Comparison of ENCODE assay signal across 16 cellular contexts in genomic region chr3:177982034-177982433, GRCh38.
DNase-seq lines count a peak whose midpoint lies in the region; ATAC-seq and TF ChIP-seq lines count a peak whose summit lies in the region.
"Had no signal": no experiment of that assay in that cellular context is flagged by ENCODE, and none has a peak within 500 bp of the region (broad histone marks: within the 10 kb centered on the region; RNA-seq: fewer than 3 reads in every experiment).

No MANE protein-coding gene starts in this region.

- peaks cover 0 to 4% (median 0%) of the 10 kb centered on the region in 12 donors for H3K4me1 ChIP-seq in heart left ventricle
- H3K4me1 ChIP-seq: vagina had no signal

- H3K9me3 ChIP-seq in heart left ventricle: no peaks in the 10 kb centered on the region
- H3K9me3 ChIP-seq: vagina had no signal

- no peaks in the 10 kb centered on the region for H3K36me3 ChIP-seq in heart left ventricle
- H3K36me3 ChIP-seq: vagina had no signal

- intact Hi-C loops in heart left ventricle (cut with DNase I): no loop called here

- TF ChIP-seq POLR2A in heart left ventricle (IDR thresholded peaks at IDR 0.05): no peak

- WGBS in heart left ventricle, 4 donors: 88 to 92% (median 89%) methylated on average over 1 of the region's 1 CpG

- H3K4me3 ChIP-seq in choroid plexus epithelial cell (ENCODE audit: low read depth, low read length) (no peak overlapping the region), heart left ventricle (no peak overlapping the region)
- H3K4me3 ChIP-seq: PC-9, vagina had no signal

- H3K27ac ChIP-seq in heart left ventricle: no peak overlapping the region
- H3K27ac ChIP-seq: KMS-11, PC-9, vagina had no signal

- TF ChIP-seq CTCF in choroid plexus epithelial cell (conservative IDR thresholded peaks at IDR 0.05; ENCODE audit: low read depth, low read length) (no peak), heart left ventricle (IDR thresholded peaks at IDR 0.05) (no peak)

- DNase-seq in A172 (ENCODE audit: low spot score) (peak; percentile 55), choroid plexus epithelial cell (ENCODE audit: low read depth) (peak; percentile 61), heart left ventricle (no peak)
- no peak for DNase-seq in stimulated activated CD4-positive, alpha-beta T cell treated with anti-CD3 and anti-CD28 coated beads, Interleukin-4, amount 100 ng/mL, for 1 hour
- DNase-seq: activated naive CD4-positive, alpha-beta T cell treated with Interleukin-2 at 50 U/mL for 16 hours; central memory CD4-positive, alpha-beta T cell; glutamatergic neuron; kidney; NCI-H146 had no signal

- H3K27me3 ChIP-seq in heart left ventricle: no peaks in the 10 kb centered on the region
- H3K27me3 ChIP-seq: vagina had no signal

- peak; percentile 62 for ATAC-seq in GM18867 (IDR thresholded peaks at IDR 0.05; ENCODE audit: unreplicated experiment)
- ATAC-seq in HG03565 (IDR thresholded peaks at IDR 0.05; ENCODE audit: unreplicated experiment): peak; percentile 46
- no peak for ATAC-seq in GM18517 (IDR thresholded peaks at IDR 0.05; ENCODE audit: unreplicated experiment)
- ATAC-seq in heart left ventricle: no peak
- ATAC-seq in HG02571 (IDR thresholded peaks at IDR 0.05; ENCODE audit: unreplicated experiment): no peak

Comparison
In these comparisons a context has a peak if more than half of its experiments do, and no peak if none do; other contexts are left out.
1. DNase-seq: peak in A172 (single experiment) and choroid plexus epithelial cell (single experiment); none in heart left ventricle (0 of 5) and stimulated activated CD4-positive, alpha-beta T cell treated with anti-CD3 and anti-CD28 coated beads, Interleukin-4, amount 100 ng/mL, for 1 hour (single experiment).
2. ATAC-seq: peak in GM18867 (single experiment) and HG03565 (single experiment); none in GM18517 (single experiment), heart left ventricle (0 of 4) and HG02571 (single experiment).